ENCODE assay signal across 8 cellular contexts in genomic region chr19:18433039-18433691, GRCh38. TPM values are rescaled to one million over a fixed set of nuclear protein-coding genes. Genes with fewer than 3 reads are reported as not detected.
DNase-seq lines count a peak whose midpoint lies in the region; ATAC-seq, FAIRE-seq and TF ChIP-seq lines count a peak whose summit lies in the region.

No MANE protein-coding gene starts in this region.

- TF ChIP-seq POLR2A in right lobe of liver (IDR thresholded peaks at IDR 0.05): no peak

- no CpG with 5 or more reads among the region's 56 CpGs for WGBS in right lobe of liver (ENCODE audit: insufficient coverage, low coverage, low lambda C conversion rate, missing lambda C conversion rate)

- H3K27me3 ChIP-seq in right lobe of liver: no peaks in the 10 kb centered on the region

- H3K9me3 ChIP-seq in right lobe of liver: no peaks in the 10 kb centered on the region

- H3K36me3 ChIP-seq in right lobe of liver: no peaks in the 10 kb centered on the region

- H3K4me3 ChIP-seq in astrocyte of the spinal cord (ENCODE audit: low read depth, low read length) (peak overlapping the region; percentile 31), right lobe of liver (peak overlapping the region; percentile 20 to 32 (median 23))

- ATAC-seq in right lobe of liver (peak in 3 of 4 donors; percentile 1 to 5 (median 3)), sciatic nerve (no peak), GM18870 (IDR thresholded peaks at IDR 0.05; ENCODE audit: unreplicated experiment) (no peak)

- in situ Hi-C loops in astrocyte of the spinal cord (cut with HindIII; ENCODE audit: low sequenced_read_pairs): no loop called here

- DNase-seq in GM18507 (ENCODE audit: extremely low spot score, insufficient read length, low read depth) (no peak), astrocyte of the spinal cord (ENCODE audit: low read depth, low spot score) (no peak), right lobe of liver (no peak), urothelium cell line (ENCODE audit: low spot score) (no peak), sciatic nerve (ENCODE audit: low spot score) (no peak), NCI-H446 (lab: John Stamatoyannopoulos, UW) (no peak)

- peaks cover 0 to 20% (median 0%) of the 10 kb centered on the region in 4 donors for H3K4me1 ChIP-seq in right lobe of liver

- intact Hi-C loops in right lobe of liver (cut with DNase I): no loop called here
- intact Hi-C loops in sciatic nerve (cut with DNase I): no loop called here

- FAIRE-seq in GM18507 (lab: Jason Lieb, UNC) (peak; percentile 90), urothelium cell line (lab: Jason Lieb, UNC) (no peak)

- no peak for TF ChIP-seq CTCF in 22Rv1 (IDR thresholded peaks at IDR 0.05)
- no peak for TF ChIP-seq CTCF in astrocyte of the spinal cord (IDR thresholded peaks at IDR 0.05; ENCODE audit: low read depth, low read length)
- TF ChIP-seq CTCF in right lobe of liver (IDR thresholded peaks at IDR 0.05): no peak

- H3K27ac ChIP-seq in 22Rv1 (peak overlapping the region; percentile 93), right lobe of liver (no peak overlapping the region)

RNA-seq across cellular contexts. Expression of gene ISYNA1, which starts 4.8 kb away (rescaled TPM):
- total RNA-seq in right lobe of liver (1 to 10 TPM; 6.5 to 8.3 (median 7.8) TPM), sciatic nerve (112 TPM)

RNA-seq across cellular contexts. Expression of gene SSBP4, which starts 14.0 kb away (rescaled TPM):
- total RNA-seq in right lobe of liver (10 to 100 TPM; 12.8 to 23.9 (median 15.9) TPM), sciatic nerve (82.5 TPM)

RNA-seq across cellular contexts. Expression of gene LRRC25, which starts 35.7 kb away (rescaled TPM):
- total RNA-seq in right lobe of liver (10 to 100 TPM in 1 of 6 experiments, 1 to 10 TPM in 5; 1.9 to 12.6 (median 3.2) TPM), sciatic nerve (8.2 TPM)

RNA-seq across cellular contexts. Expression of gene GDF15, which starts 47.2 kb away (rescaled TPM):
- total RNA-seq in right lobe of liver (100 to 1,000 TPM in 2 of 6 experiments, 10 to 100 TPM in 2, 1 to 10 TPM in 1, under 1 TPM in 1; 0.88 to 160 (median 57.5) TPM), sciatic nerve (8.3 TPM)

Comparison
In these comparisons a context has a peak if more than half of its experiments do, and no peak if none do; other contexts are left out.
1. ATAC-seq: peak in right lobe of liver (3 of 4); none in sciatic nerve (single experiment) and GM18870 (single experiment).
2. RNA of gene ISYNA1, which starts 4.8 kb away (total RNA-seq): 112 TPM in sciatic nerve (single experiment); 6.5 to 8.3 TPM in right lobe of liver; every median in the first group is over 10 times any median in the second.